Comparison of ENCODE assay signal across 12 cellular contexts in the genomic region with DNA sequence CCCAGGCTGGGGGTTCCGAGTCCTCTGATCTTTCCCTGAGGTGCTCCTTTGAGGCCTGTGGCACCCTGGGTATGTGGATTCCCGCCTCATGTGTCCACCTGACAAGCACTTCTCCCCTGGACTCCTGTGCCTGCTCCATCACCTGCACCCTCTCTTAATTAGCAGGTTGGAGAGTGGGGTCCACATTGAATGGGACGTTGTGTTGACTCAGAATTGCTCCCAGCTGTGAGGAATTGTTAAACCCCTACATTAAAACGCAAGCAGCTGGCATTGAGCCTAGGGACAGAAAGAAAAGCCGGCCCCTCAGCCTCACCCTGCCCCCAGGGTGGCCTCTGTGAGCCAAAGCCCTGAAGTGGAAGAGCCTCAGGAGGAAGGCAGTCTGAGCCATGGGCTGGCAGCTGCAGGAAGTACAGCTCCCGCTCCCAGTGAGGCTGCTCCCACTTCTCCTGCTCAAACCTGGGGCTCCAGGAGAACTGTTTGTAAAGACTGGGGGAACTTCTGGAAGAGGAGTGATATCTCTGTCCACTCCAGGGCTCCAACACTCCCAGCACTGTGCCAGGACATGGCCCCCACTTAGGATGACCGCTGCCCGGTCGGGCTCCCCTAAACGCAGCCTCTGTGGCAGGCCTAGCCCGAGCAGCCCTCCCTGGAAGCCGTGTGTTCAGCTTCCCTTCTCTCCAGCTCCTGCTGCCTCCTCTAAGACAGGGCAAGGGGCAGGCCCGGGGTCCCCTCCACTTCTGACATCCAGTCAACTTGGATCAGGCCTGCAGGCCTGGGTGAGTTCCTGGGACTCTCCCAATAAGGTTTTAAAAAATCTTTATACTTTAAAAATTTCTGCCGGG. TPM values are rescaled to one million over a fixed set of nuclear protein-coding genes. Genes with fewer than 3 reads are reported as not detected.
DNase-seq lines count a peak whose midpoint lies in the region; ATAC-seq and TF ChIP-seq lines count a peak whose summit lies in the region.
"Had no signal": no experiment of that assay in that cellular context is flagged by ENCODE, and none has a peak within 500 bp of the region (broad histone marks: within the 10 kb centered on the region; RNA-seq: fewer than 3 reads in every experiment).

No MANE protein-coding gene starts in this region.

- no peak overlapping the region for H3K4me2 ChIP-seq in H9 (ENCODE audit: insufficient read depth, insufficient read length, low read length)

- no peaks in the 10 kb centered on the region for H3K27me3 Mint-ChIP-seq in H9 (ENCODE audit: low read depth)
- H3K27me3 Mint-ChIP-seq in CD4-positive, alpha-beta memory T cell: peaks cover 0 to 4% of the 10 kb centered on the region in 2 donors
- H3K27me3 Mint-ChIP-seq: activated CD4-positive, alpha-beta memory T cell treated with anti-CD3 and anti-CD28 coated beads, Interleukin-2, amount 10 ng/mL, durations not matched to agents 7 days and 5 days had no signal

- H3K9ac ChIP-seq in H9 (ENCODE audit: extremely low read depth, insufficient read length, low read length): no peak overlapping the region

- CTCF ChIA-PET in CD4-positive, alpha-beta memory T cell (lab: Charles Lee; ENCODE audit: partially characterized antibody): no interaction called here

- H2BK12ac ChIP-seq in H9 (ENCODE audit: insufficient read length, low read depth, low read length): no peak overlapping the region

- no peak overlapping the region for H3K27ac ChIP-seq in H9 (ENCODE audit: insufficient read length, low read depth, low read length)
- H3K27ac ChIP-seq in left lung: no peak overlapping the region
- no peak overlapping the region for H3K27ac ChIP-seq in CD4-positive, alpha-beta memory T cell (ENCODE audit: low read depth, low read length)
- H3K27ac ChIP-seq: psoas muscle, tibial nerve had no signal

- TF ChIP-seq CTCF in H9 (conservative IDR thresholded peaks at IDR 0.05) (no peak), left lung (IDR thresholded peaks at IDR 0.05) (no peak)

- intact Hi-C loops in left lung (cut with DNase I): no loop called here
- intact Hi-C loops in CD4-positive, alpha-beta memory T cell (cut with micrococcal nuclease): no loop called here

- no peak overlapping the region for H4K5ac ChIP-seq in H9 (ENCODE audit: insufficient read length, low read depth, low read length)

- H3K27me3 ChIP-seq in H9 (ENCODE audit: insufficient read depth, low read length): no peaks in the 10 kb centered on the region
- H3K27me3 ChIP-seq in left lung: no peaks in the 10 kb centered on the region
- H3K27me3 ChIP-seq in CD4-positive, alpha-beta memory T cell (ENCODE audit: insufficient read depth, low read length): no peaks in the 10 kb centered on the region
- H3K27me3 ChIP-seq: tibial nerve had no signal

- H2BK20ac ChIP-seq in H9 (ENCODE audit: low read depth, low read length, poor library complexity, severe bottlenecking): no peak overlapping the region

- H3K36me3 Mint-ChIP-seq in H9 (ENCODE audit: insufficient read depth in 1 of 3, low read depth in 3 of 3): no peaks in the 10 kb centered on the region
- no peaks in the 10 kb centered on the region for H3K36me3 Mint-ChIP-seq in CD4-positive, alpha-beta memory T cell

- no peak overlapping the region for H3K23ac ChIP-seq in H9 (ENCODE audit: insufficient read length, low read depth, low read length)

- no peak overlapping the region for H2BK5ac ChIP-seq in H9 (ENCODE audit: insufficient read length, low read length)

- no peak overlapping the region for H2BK120ac ChIP-seq in H9 (ENCODE audit: low read depth, low read length, poor library complexity, severe bottlenecking)

- H3K18ac ChIP-seq in H9 (ENCODE audit: insufficient read length, low read depth, low read length): no peak overlapping the region

- no peaks in the 10 kb centered on the region for H3K23me2 ChIP-seq in H9 (ENCODE audit: insufficient read length, low read depth, low read length, poor library complexity, severe bottlenecking)

- peak; percentile 45 for DNase-seq in D341Med (ENCODE audit: low spot score)
- peak; percentile 31 for DNase-seq in H9
- peak; percentile 99 for DNase-seq in NCI-H69 (lab: John Stamatoyannopoulos, UW)
- peak; percentile 25 to 57 for DNase-seq in left lung
- DNase-seq in CD4-positive, alpha-beta memory T cell: no peak
- no peak for DNase-seq in 8988T
- DNase-seq in AG08396 (ENCODE audit: low spot score): no peak
- DNase-seq: activated CD4-positive, alpha-beta memory T cell treated with anti-CD3 and anti-CD28 coated beads, Interleukin-2, amount 10 ng/mL, durations not matched to agents 7 days and 5 days; psoas muscle had no signal

- POLR2A ChIA-PET in CD4-positive, alpha-beta memory T cell (lab: Charles Lee; ENCODE audit: partially characterized antibody): no interaction called here

- H3K9me3 Mint-ChIP-seq in H9: no peaks in the 10 kb centered on the region
- H3K9me3 Mint-ChIP-seq in CD4-positive, alpha-beta memory T cell: no peaks in the 10 kb centered on the region
- H3K9me3 Mint-ChIP-seq: activated CD4-positive, alpha-beta memory T cell treated with anti-CD3 and anti-CD28 coated beads, Interleukin-2, amount 10 ng/mL, durations not matched to agents 7 days and 5 days had no signal

- H2AK5ac ChIP-seq in H9 (ENCODE audit: insufficient read length, low read length): no peak overlapping the region

- H3K4me1 Mint-ChIP-seq in H9: peaks cover 13 to 15% of the 10 kb centered on the region in 2 experiments
- H3K4me1 Mint-ChIP-seq in CD4-positive, alpha-beta memory T cell: no peaks in the 10 kb centered on the region
- H3K4me1 Mint-ChIP-seq: activated CD4-positive, alpha-beta memory T cell treated with anti-CD3 and anti-CD28 coated beads, Interleukin-2, amount 10 ng/mL, durations not matched to agents 7 days and 5 days had no signal

- H4K8ac ChIP-seq in H9 (replicated peaks; ENCODE audit: insufficient read length, low read depth, low read length): no peak overlapping the region

- H3K79me2 ChIP-seq in H9 (ENCODE audit: insufficient read depth, low read length): no peaks in the 10 kb centered on the region

- no peak overlapping the region for H3T11ph ChIP-seq in H9 (ENCODE audit: low read length)

- no peak overlapping the region for H3K4me3 ChIP-seq in left lung
- no peak overlapping the region for H3K4me3 ChIP-seq in CD4-positive, alpha-beta memory T cell (ENCODE audit: low read length in 2 of 2)
- H3K4me3 ChIP-seq: lung, psoas muscle, tibial nerve had no signal

- peak overlapping the region in 1 of 3 experiments; percentile 49; a peak in 2 of 7 replicates for H3K27ac Mint-ChIP-seq in H9
- no peak overlapping the region for H3K27ac Mint-ChIP-seq in CD4-positive, alpha-beta memory T cell
- H3K27ac Mint-ChIP-seq: activated CD4-positive, alpha-beta memory T cell treated with anti-CD3 and anti-CD28 coated beads, Interleukin-2, amount 10 ng/mL, durations not matched to agents 7 days and 5 days had no signal

- H3K79me1 ChIP-seq in H9 (ENCODE audit: insufficient read depth, low read depth, low read length, poor library complexity, severe bottlenecking): no peaks in the 10 kb centered on the region

- H3K36me3 ChIP-seq in left lung: no peaks in the 10 kb centered on the region
- H3K36me3 ChIP-seq in CD4-positive, alpha-beta memory T cell (ENCODE audit: insufficient read depth, low read length): no peaks in the 10 kb centered on the region
- H3K36me3 ChIP-seq: tibial nerve had no signal

- H3K56ac ChIP-seq in H9 (ENCODE audit: insufficient read length, low read depth, low read length): no peak overlapping the region

- H2AFZ ChIP-seq in H9 (ENCODE audit: low read length): no peak overlapping the region

- H3K4me1 ChIP-seq in H9 (ENCODE audit: insufficient read depth, low read length): no peaks in the 10 kb centered on the region
- peaks cover 0 to 5% of the 10 kb centered on the region in 2 donors for H3K4me1 ChIP-seq in left lung
- no peaks in the 10 kb centered on the region for H3K4me1 ChIP-seq in CD4-positive, alpha-beta memory T cell (ENCODE audit: insufficient read depth, low read length)

- ATAC-seq in left lung: no peak
- no peak for ATAC-seq in HG03460 (IDR thresholded peaks at IDR 0.05; ENCODE audit: unreplicated experiment)
- ATAC-seq: psoas muscle had no signal

- H3K4me3 Mint-ChIP-seq in H9: no peak overlapping the region
- H3K4me3 Mint-ChIP-seq in CD4-positive, alpha-beta memory T cell: no peak overlapping the region
- H3K4me3 Mint-ChIP-seq: activated CD4-positive, alpha-beta memory T cell treated with anti-CD3 and anti-CD28 coated beads, Interleukin-2, amount 10 ng/mL, durations not matched to agents 7 days and 5 days had no signal

- no peak overlapping the region for H4K91ac ChIP-seq in H9 (ENCODE audit: insufficient read length, low read depth, low read length)

- no peaks in the 10 kb centered on the region for H4K20me1 ChIP-seq in H9 (ENCODE audit: control insufficient read depth, insufficient read depth, insufficient read length)

- peak overlapping the region; percentile 63; the same call in 1 of the 2 replicates for H3K14ac ChIP-seq in H9 (ENCODE audit: insufficient read depth, low read length)

- no peak overlapping the region for H2BK15ac ChIP-seq in H9 (ENCODE audit: low read depth, low read length)

- H3K9me3 ChIP-seq in H9 (ENCODE audit: control insufficient read depth, low read depth, low read length) (no peaks in the 10 kb centered on the region), left lung (no peaks in the 10 kb centered on the region)
- H3K9me3 ChIP-seq in CD4-positive, alpha-beta memory T cell (ENCODE audit: control insufficient read depth in 1 of 2, low read length in 2 of 2): no peaks in the 10 kb centered on the region
- H3K9me3 ChIP-seq: psoas muscle, tibial nerve had no signal

- WGBS in H9 (ENCODE audit: extremely low coverage, insufficient read length, low lambda C conversion rate): no CpG with 5 or more reads among the region's 14 CpGs

- H3K4ac ChIP-seq in H9 (ENCODE audit: low read depth, low read length): no peak overlapping the region

RNA-seq across cellular contexts. Expression of gene OPN4, which starts 1.8 kb away (rescaled TPM):
- not detected in 2 replicates for total RNA-seq in H9 (2021)
- total RNA-seq in left lung: not detected
- not detected for total RNA-seq in CD4-positive, alpha-beta memory T cell
- polyA plus RNA-seq in CD4-positive, alpha-beta memory T cell: not detected
- total RNA-seq: activated CD4-positive, alpha-beta memory T cell treated with anti-CD3 and anti-CD28 coated beads, Interleukin-2, amount 10 ng/mL, durations not matched to agents 7 days and 5 days had no signal
- polyA plus RNA-seq: lung had no signal

RNA-seq across cellular contexts. Expression of gene LDB3, which starts 15.7 kb away (rescaled TPM):
- 0.17 and 0.18 TPM in 2 replicates for total RNA-seq in H9 (2021)
- 1 to 10 TPM; 1.5 to 2.7 TPM for total RNA-seq in left lung
- total RNA-seq in CD4-positive, alpha-beta memory T cell: under 1 TPM in 1 of 2 experiments, not detected in 1; 0.08 TPM
- polyA plus RNA-seq in CD4-positive, alpha-beta memory T cell: not detected

Comparison
In these comparisons a context has a peak if more than half of its experiments do, and no peak if none do; other contexts are left out.
1. DNase-seq: peak in D341Med (single experiment), H9 (single experiment), NCI-H69 (single experiment) and left lung (2 of 2); none in CD4-positive, alpha-beta memory T cell (0 of 5), 8988T (single experiment) and AG08396 (single experiment).